In the genomic region with DNA sequence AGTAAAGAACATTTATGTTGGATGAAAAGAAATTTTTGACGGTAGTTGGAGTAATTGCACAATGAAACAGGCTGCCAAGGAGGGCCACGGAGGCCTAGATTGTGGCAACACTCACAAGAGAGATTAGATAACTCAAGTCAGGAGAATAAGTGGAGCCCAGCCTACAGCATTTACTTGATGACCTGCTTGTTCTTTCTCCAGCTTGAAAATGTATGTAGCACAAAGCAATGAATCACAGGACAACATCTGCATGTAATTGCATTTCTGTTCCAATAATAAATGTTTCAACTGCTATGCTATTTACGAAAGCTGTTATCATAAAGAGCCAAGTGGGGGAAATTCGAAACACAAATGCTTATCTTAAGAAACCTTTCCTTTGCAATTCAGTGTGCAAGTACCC, we compare ENCODE assay signal across 20 cellular contexts.
DNase-seq lines count a peak whose midpoint lies in the region; ATAC-seq and TF ChIP-seq lines count a peak whose summit lies in the region.
"Had no signal": no experiment of that assay in that cellular context is flagged by ENCODE, and none has a peak within 500 bp of the region (broad histone marks: within the 10 kb centered on the region; RNA-seq: fewer than 3 reads in every experiment).

No MANE protein-coding gene starts in this region.

- H3K9ac ChIP-seq in IMR-90 (ENCODE audit: low read depth, low read length), result no peak overlapping the region

- no peak overlapping the region for H3K18ac ChIP-seq in IMR-90 (ENCODE audit: low read depth, low read length)

- H3K9me2 ChIP-seq in OCI-LY7 (ENCODE audit: insufficient read depth, low read length), result no peaks in the 10 kb centered on the region

- H3K79me1 ChIP-seq in IMR-90 (ENCODE audit: low read depth in 1 of 2, low read length in 2 of 2), result no peaks in the 10 kb centered on the region

- no TSS peak for BruUV-seq in IMR-90 (replicated peaks; lab: Mats Ljungman, UMichigan)
- BruUV-seq in OCI-LY7 (replicated peaks; lab: Mats Ljungman, UMichigan), result no TSS peak

- no peaks in the 10 kb centered on the region for H4K20me1 ChIP-seq in IMR-90 (ENCODE audit: insufficient read depth, low read length)
- no peaks in the 10 kb centered on the region for H4K20me1 ChIP-seq in OCI-LY7 (ENCODE audit: insufficient read depth, low read length)

- TF ChIP-seq RAD21 in IMR-90 (IDR thresholded peaks at IDR 0.05; ENCODE audit: low read length), result no peak

- H3K23ac ChIP-seq in IMR-90 (ENCODE audit: low read depth, low read length), result no peak overlapping the region

- no peaks in the 10 kb centered on the region for H3K79me2 ChIP-seq in OCI-LY7 (ENCODE audit: insufficient read depth, low read depth, low read length)

- dilution Hi-C loops in IMR-90 (cut with HindIII; ENCODE audit: low sequenced_read_pairs, unreplicated experiment), result no loop called here

- TF ChIP-seq CTCF in AG04449 (IDR thresholded peaks at IDR 0.05; ENCODE audit: insufficient read depth, low read length, missing control alignments), result no peak
- TF ChIP-seq CTCF in IMR-90 (conservative IDR thresholded peaks at IDR 0.05; ENCODE audit: low read depth, low read length), result no peak
- no peak for TF ChIP-seq CTCF in cardiac fibroblast (IDR thresholded peaks at IDR 0.05; ENCODE audit: low read depth, low read length)
- no peak for TF ChIP-seq CTCF in fibroblast of villous mesenchyme (IDR thresholded peaks at IDR 0.05; ENCODE audit: insufficient read depth, low read depth, low read length)
- TF ChIP-seq CTCF in upper lobe of right lung (IDR thresholded peaks at IDR 0.05), result no peak
- no peak for TF ChIP-seq CTCF in OCI-LY7 (conservative IDR thresholded peaks at IDR 0.05; ENCODE audit: low read length)

- no peak overlapping the region for H2AK9ac ChIP-seq in IMR-90 (replicated peaks; ENCODE audit: low read depth, low read length, poor library complexity)

- DNase-seq in AG04449 (ENCODE audit: low read depth, low spot score), result peak; percentile 16
- peak; percentile 59 for DNase-seq in IMR-90
- peak; percentile 3 to 76 for DNase-seq in cardiac fibroblast (ENCODE audit: low read depth in 2 of 2)
- peak; percentile 2 for DNase-seq in fibroblast of villous mesenchyme (ENCODE audit: low read depth)
- DNase-seq in upper lobe of right lung, result no peak
- DNase-seq in stimulated activated CD4-positive, alpha-beta T cell treated with anti-CD3 and anti-CD28 coated beads, Interleukin-4, amount 100 ng/mL, for 1 hour, result no peak
- DNase-seq in OCI-LY7 (ENCODE audit: low spot score), result no peak
- DNase-seq: Caco-2; CD4-positive, CD25-positive, alpha-beta regulatory T cell; DMS153; EL; H9; Karpas-422; MG63; NCI-H1105 treated with DMSO at 0.1 percent for 48 hours; NCI-H187; NCI-H69; PC-9; SJCRH30 had no signal

- H3K4me2 ChIP-seq in IMR-90 (ENCODE audit: low read depth, low read length) (no peak overlapping the region), OCI-LY7 (ENCODE audit: low read length) (no peak overlapping the region)
- H3K4me2 ChIP-seq: PC-9 had no signal

- no peaks in the 10 kb centered on the region for H3K9me1 ChIP-seq in IMR-90 (ENCODE audit: insufficient read depth, low read length)

- H2BK15ac ChIP-seq in IMR-90 (ENCODE audit: low read depth, low read length), result no peak overlapping the region

- H3K56ac ChIP-seq in IMR-90 (ENCODE audit: extremely low read depth, insufficient read depth, low read length), result no peak overlapping the region

- 33% methylated on average over 1 of the region's 4 CpGs; no CpG with 5 or more reads in 1 of the 2 experiments for WGBS in IMR-90 (ENCODE audit: extremely low coverage in 2 of 2, insufficient read length in 1 of 2), 2 experiments

- no peak overlapping the region for H4K91ac ChIP-seq in IMR-90 (ENCODE audit: insufficient read depth, low read depth, low read length)

- H2AFZ ChIP-seq in IMR-90 (replicated peaks; ENCODE audit: low read length, poor library complexity) (no peak overlapping the region), OCI-LY7 (ENCODE audit: low read length) (no peak overlapping the region)
- H2AFZ ChIP-seq: PC-9 had no signal

- in situ Hi-C loops in IMR-90 (cut with MboI; ENCODE audit: low sequenced_read_pairs), result no loop called here

- H3K4me1 ChIP-seq in IMR-90 (ENCODE audit: control insufficient read depth, insufficient read depth, low read length), result no peaks in the 10 kb centered on the region
- no peaks in the 10 kb centered on the region for H3K4me1 ChIP-seq in upper lobe of right lung
- H3K4me1 ChIP-seq in OCI-LY7 (ENCODE audit: insufficient read depth, low read length, poor library complexity, severe bottlenecking), result no peaks in the 10 kb centered on the region
- H3K4me1 ChIP-seq: Caco-2, SJCRH30 had no signal

- CTCF ChIA-PET in AG04449 (lab: Yijun Ruan, JAX) (no interaction called here), IMR-90 (lab: Yijun Ruan, JAX) (no interaction called here), OCI-LY7 (lab: Charles Lee; ENCODE audit: unreplicated experiment) (no interaction called here)

- POLR2A ChIA-PET in AG04449 (lab: Yijun Ruan, JAX) (no interaction called here), IMR-90 (lab: Charles Lee; ENCODE audit: unreplicated experiment) (no interaction called here), OCI-LY7 (lab: Charles Lee) (no interaction called here)

- H3K4me3 ChIP-seq in AG04449 (ENCODE audit: low read depth, low read length) (no peak overlapping the region), IMR-90 (ENCODE audit: insufficient read depth, low read depth, low read length) (no peak overlapping the region), cardiac fibroblast (replicated peaks in 1 of 2; ENCODE audit: low read depth in 2 of 2, low read length in 2 of 2) (no peak overlapping the region), fibroblast of villous mesenchyme (ENCODE audit: low read depth, low read length) (no peak overlapping the region), upper lobe of right lung (no peak overlapping the region), OCI-LY7 (ENCODE audit: low read depth, low read length, poor library complexity, severe bottlenecking) (no peak overlapping the region)
- H3K4me3 ChIP-seq: MG63, PC-9, SJCRH30 had no signal

- no peak overlapping the region for H2BK20ac ChIP-seq in IMR-90 (ENCODE audit: low read depth, low read length)

- no peak overlapping the region for H4K8ac ChIP-seq in IMR-90 (ENCODE audit: low read depth in 2 of 2, low read length in 2 of 2)

- no peak overlapping the region for H3K4ac ChIP-seq in IMR-90 (ENCODE audit: low read depth, low read length)

- H3K27me3 ChIP-seq in IMR-90 (ENCODE audit: control insufficient read depth, insufficient read depth, low read length) (no peaks in the 10 kb centered on the region), upper lobe of right lung (no peaks in the 10 kb centered on the region)
- H3K27me3 ChIP-seq: MG63, SJCRH30 had no signal

- H3K27ac ChIP-seq in IMR-90 (ENCODE audit: insufficient read depth, low read length) (no peak overlapping the region), upper lobe of right lung (no peak overlapping the region), OCI-LY7 (ENCODE audit: low read depth, low read length, poor library complexity, severe bottlenecking) (no peak overlapping the region)
- H3K27ac ChIP-seq: PC-9, SJCRH30 had no signal

- H3K9me3 ChIP-seq in IMR-90 (ENCODE audit: control insufficient read depth, insufficient read depth, low read length), result no peaks in the 10 kb centered on the region; the same call in none of the 2 replicates
- no peaks in the 10 kb centered on the region for H3K9me3 ChIP-seq in upper lobe of right lung
- H3K9me3 ChIP-seq in OCI-LY7 (ENCODE audit: low read length), result no peaks in the 10 kb centered on the region
- H3K9me3 ChIP-seq: Caco-2, MG63 had no signal

- intact Hi-C loops in IMR-90 (cut with micrococcal nuclease) (no loop called here), upper lobe of right lung (cut with DNase I) (no loop called here), OCI-LY7 (cut with micrococcal nuclease; ENCODE audit: unreplicated experiment) (no loop called here)

- TF ChIP-seq POLR2A in IMR-90 (IDR thresholded peaks at IDR 0.05; ENCODE audit: low read depth, low read length), result no peak

- H2BK120ac ChIP-seq in IMR-90 (ENCODE audit: low read depth, low read length), result no peak overlapping the region

- no peak overlapping the region for H2BK5ac ChIP-seq in IMR-90 (ENCODE audit: low read depth, low read length, poor library complexity, severe bottlenecking)

- H4K5ac ChIP-seq in IMR-90 (ENCODE audit: low read depth, low read length), result no peak overlapping the region

- H3K36me3 ChIP-seq in IMR-90 (ENCODE audit: control insufficient read depth, insufficient read depth, low read length) (no peaks in the 10 kb centered on the region), upper lobe of right lung (no peaks in the 10 kb centered on the region), OCI-LY7 (ENCODE audit: insufficient read depth, low read length) (no peaks in the 10 kb centered on the region)
- H3K36me3 ChIP-seq: MG63, SJCRH30 had no signal

- ATAC-seq in IMR-90 (ENCODE audit: low read depth) (peak; percentile 14; the same call in 1 of the 2 replicates), upper lobe of right lung (no peak), GM19328 (IDR thresholded peaks at IDR 0.05; ENCODE audit: unreplicated experiment) (no peak)

- H3K14ac ChIP-seq in IMR-90 (replicated peaks; ENCODE audit: low read depth, low read length), result no peak overlapping the region

- H2AK5ac ChIP-seq in IMR-90 (ENCODE audit: low read depth, low read length), result no peak overlapping the region

TF ChIP-seq in IMR-90, 13 proteins besides CTCF, POLR2A, EP300 and RAD21:
- TF ChIP-seq RFX5 (IDR thresholded peaks at IDR 0.05; ENCODE audit: low read depth, low read length) (no peak), MAFK (IDR thresholded peaks at IDR 0.05; ENCODE audit: low read depth, low read length) (no peak), MXI1 (IDR thresholded peaks at IDR 0.05; ENCODE audit: borderline replicate concordance, low read depth, low read length) (no peak), FOS (IDR thresholded peaks at IDR 0.05; ENCODE audit: low read depth, low read length) (no peak)
- TF ChIP-seq, protein P1, sequence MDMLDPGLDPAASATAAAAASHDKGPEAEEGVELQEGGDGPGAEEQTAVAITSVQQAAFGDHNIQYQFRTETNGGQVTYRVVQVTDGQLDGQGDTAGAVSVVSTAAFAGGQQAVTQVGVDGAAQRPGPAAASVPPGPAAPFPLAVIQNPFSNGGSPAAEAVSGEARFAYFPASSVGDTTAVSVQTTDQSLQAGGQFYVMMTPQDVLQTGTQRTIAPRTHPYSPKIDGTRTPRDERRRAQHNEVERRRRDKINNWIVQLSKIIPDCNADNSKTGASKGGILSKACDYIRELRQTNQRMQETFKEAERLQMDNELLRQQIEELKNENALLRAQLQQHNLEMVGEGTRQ (IDR thresholded peaks at IDR 0.05; ENCODE audit: low read depth, low read length), result no peak
- TF ChIP-seq, protein P2, sequence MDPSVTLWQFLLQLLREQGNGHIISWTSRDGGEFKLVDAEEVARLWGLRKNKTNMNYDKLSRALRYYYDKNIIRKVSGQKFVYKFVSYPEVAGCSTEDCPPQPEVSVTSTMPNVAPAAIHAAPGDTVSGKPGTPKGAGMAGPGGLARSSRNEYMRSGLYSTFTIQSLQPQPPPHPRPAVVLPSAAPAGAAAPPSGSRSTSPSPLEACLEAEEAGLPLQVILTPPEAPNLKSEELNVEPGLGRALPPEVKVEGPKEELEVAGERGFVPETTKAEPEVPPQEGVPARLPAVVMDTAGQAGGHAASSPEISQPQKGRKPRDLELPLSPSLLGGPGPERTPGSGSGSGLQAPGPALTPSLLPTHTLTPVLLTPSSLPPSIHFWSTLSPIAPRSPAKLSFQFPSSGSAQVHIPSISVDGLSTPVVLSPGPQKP (IDR thresholded peaks at IDR 0.05; ENCODE audit: borderline replicate concordance, low read depth, low read length), result no peak
TF ChIP-seq in IMR-90: peak in this region for 0.

Comparison
In these comparisons a context has a peak if more than half of its experiments do, and no peak if none do; other contexts are left out.
1. DNase-seq: peak in AG04449 (single experiment), IMR-90 (single experiment), cardiac fibroblast (2 of 2) and fibroblast of villous mesenchyme (single experiment); none in upper lobe of right lung (single experiment), stimulated activated CD4-positive, alpha-beta T cell treated with anti-CD3 and anti-CD28 coated beads, Interleukin-4, amount 100 ng/mL, for 1 hour (single experiment) and OCI-LY7 (single experiment).